9 cellular contexts compared by ENCODE assay signal in genomic region chr6:14857501-14857900, GRCh38.
A peak's percentile ranks its signal among the peaks of the same experiment; 100 is the strongest.
DNase-seq lines count a peak whose midpoint lies in the region; ATAC-seq and TF ChIP-seq lines count a peak whose summit lies in the region.
"Had no signal": no experiment of that assay in that cellular context is flagged by ENCODE, and none has a peak within 500 bp of the region (broad histone marks: within the 10 kb centered on the region; RNA-seq: fewer than 3 reads in every experiment).

No MANE protein-coding gene starts in this region.

- H3K4me2 ChIP-seq in DND-41 (ENCODE audit: insufficient read depth, low read length): no peak overlapping the region
- H3K4me2 ChIP-seq: BLaER1 had no signal

- no peak overlapping the region for H3K9ac ChIP-seq in DND-41 (ENCODE audit: low read depth, low read length)
- H3K9ac ChIP-seq: BLaER1 had no signal

- H3K9me3 ChIP-seq in DND-41 (ENCODE audit: insufficient read depth, low read length, severe bottlenecking): no peaks in the 10 kb centered on the region
- H3K9me3 ChIP-seq: BLaER1 had no signal

- no peak for ATAC-seq in DND-41 (ENCODE audit: insufficient read depth, low read depth)
- ATAC-seq in HG03378 (IDR thresholded peaks at IDR 0.05; ENCODE audit: unreplicated experiment): no peak
- no peak for ATAC-seq in GM19328 (IDR thresholded peaks at IDR 0.05; ENCODE audit: unreplicated experiment)

- DNase-seq in DND-41: peak; percentile 12
- DNase-seq in activated CD4-positive, alpha-beta T cell treated with anti-CD3 and anti-CD28 coated beads, Interleukin-2, amount 50 U/mL, for 24 hours (ENCODE audit: low read depth in 1 of 2, low spot score in 1 of 2): peak; percentile 33 to 63
- DNase-seq in central memory CD4-positive, alpha-beta T cell: peak; percentile 63
- peak; percentile 75 for DNase-seq in stimulated activated CD4-positive, alpha-beta T cell treated with anti-CD3 and anti-CD28 coated beads, Interleukin-4, amount 100 ng/mL, for 1 hour
- no peak for DNase-seq in cortex of kidney (lab: John Stamatoyannopoulos, UW)
- DNase-seq in HPDE6-E6E7 (ENCODE audit: extremely low spot score): no peak

- H3K36me3 ChIP-seq in DND-41 (ENCODE audit: insufficient read depth, low read length): no peaks in the 10 kb centered on the region
- H3K36me3 ChIP-seq: BLaER1 had no signal

- H3K27ac ChIP-seq in DND-41 (ENCODE audit: low read length): no peak overlapping the region
- H3K27ac ChIP-seq: BLaER1 had no signal

- no peaks in the 10 kb centered on the region for H3K79me2 ChIP-seq in DND-41 (ENCODE audit: insufficient read depth, low read length)

- no peak overlapping the region for H2AFZ ChIP-seq in DND-41 (ENCODE audit: low read depth, low read length)

- no peak overlapping the region for H3K4me3 ChIP-seq in DND-41 (ENCODE audit: low read depth in 1 of 2, low read length in 2 of 2)
- H3K4me3 ChIP-seq: BLaER1 had no signal

- H3K27me3 ChIP-seq in DND-41 (ENCODE audit: insufficient read depth, low read length, poor library complexity): no peaks in the 10 kb centered on the region
- H3K27me3 ChIP-seq: BLaER1 had no signal

- no peak for TF ChIP-seq CTCF in DND-41 (IDR thresholded peaks at IDR 0.05; ENCODE audit: borderline replicate concordance, extremely low read depth, low read length, poor library complexity, severe bottlenecking)

- H4K20me1 ChIP-seq in DND-41 (ENCODE audit: insufficient read depth, low read length): no peaks in the 10 kb centered on the region
- H4K20me1 ChIP-seq: BLaER1 had no signal

- H3K4me1 ChIP-seq in DND-41 (ENCODE audit: insufficient read depth, low read length): no peaks in the 10 kb centered on the region

Comparison
In these comparisons a context has a peak if more than half of its experiments do, and no peak if none do; other contexts are left out.
1. DNase-seq: peak in DND-41 (single experiment), activated CD4-positive, alpha-beta T cell treated with anti-CD3 and anti-CD28 coated beads, Interleukin-2, amount 50 U/mL, for 24 hours (2 of 2), central memory CD4-positive, alpha-beta T cell (single experiment) and stimulated activated CD4-positive, alpha-beta T cell treated with anti-CD3 and anti-CD28 coated beads, Interleukin-4, amount 100 ng/mL, for 1 hour (single experiment); none in cortex of kidney (single experiment) and HPDE6-E6E7 (single experiment).